In genomic region chr16:21501223-21501868, GRCh38 we compare ENCODE assay signal across 8 cellular contexts.
DNase-seq lines count a peak whose midpoint lies in the region; ATAC-seq, FAIRE-seq and TF ChIP-seq lines count a peak whose summit lies in the region.
"Not testable (repeated sequence)": the region's sequence is repeated elsewhere in the genome, so short reads cannot be mapped to it uniquely, and the experiment has no call there.

No MANE protein-coding gene starts in this region.

- not testable (repeated sequence) for TF ChIP-seq CTCF in CD14-positive monocyte (IDR thresholded peaks at IDR 0.05); endothelial cell of umbilical vein (IDR thresholded peaks at IDR 0.05; ENCODE audit: extremely low read depth in 1 of 2, insufficient read depth in 1 of 2, low read depth in 1 of 2, low read length in 2 of 2)

- peak; percentile 43 for ATAC-seq in GM21423 (IDR thresholded peaks at IDR 0.05; ENCODE audit: unreplicated experiment)
- peak; percentile 48 for ATAC-seq in HG03439 (IDR thresholded peaks at IDR 0.05; ENCODE audit: unreplicated experiment)

- peaks cover 34% of the 10 kb centered on the region for H3K79me2 ChIP-seq in endothelial cell of umbilical vein (ENCODE audit: control insufficient read depth, insufficient read depth, low read length)

- not testable (repeated sequence) for H3K36me3 ChIP-seq in endothelial cell of umbilical vein (ENCODE audit: control insufficient read depth in 2 of 2, extremely low read depth in 1 of 2, insufficient read depth in 2 of 2, low read length in 2 of 2); mesodermal cell (ENCODE audit: control insufficient read depth, insufficient read depth, low read length)

- POLR2A ChIA-PET in endothelial cell of umbilical vein (lab: Charles Lee), result not testable (repeated sequence)

- dilution Hi-C loops in endothelial cell of umbilical vein (cut with MboI; ENCODE audit: extremely low pct_ligation_motif_present, low sequenced_read_pairs), result not testable (repeated sequence)

- H2AFZ ChIP-seq in endothelial cell of umbilical vein (ENCODE audit: low read depth, low read length), result not testable (repeated sequence)

- H3K4me3 Mint-ChIP-seq in CD14-positive monocyte, result peak overlapping the region; percentile 85 to 89

- H3K4me3 ChIP-seq in endothelial cell of umbilical vein (replicated peaks in 1 of 3; ENCODE audit: insufficient read depth in 1 of 3, low read depth in 1 of 3, low read length in 3 of 3) (peak overlapping the region; percentile 40 to 85 (median 48)), mesodermal cell (ENCODE audit: extremely low read depth, insufficient read depth, low read length, poor library complexity, severe bottlenecking) (peak overlapping the region; percentile 64)

- not testable (repeated sequence) for H3K9me1 ChIP-seq in endothelial cell of umbilical vein (replicated peaks; ENCODE audit: control insufficient read depth, extremely low read depth, insufficient read depth, low read length)

- H3K36me3 Mint-ChIP-seq in CD14-positive monocyte, result not testable (repeated sequence)

- H4K20me1 ChIP-seq in endothelial cell of umbilical vein (replicated peaks; ENCODE audit: control insufficient read depth, extremely low read depth, insufficient read depth, low read length), result not testable (repeated sequence)

- CTCF ChIA-PET in endothelial cell of umbilical vein (lab: Charles Lee), result not testable (repeated sequence)

- not testable (repeated sequence) for H3K27me3 Mint-ChIP-seq in CD14-positive monocyte (ENCODE audit: low read depth in 3 of 3)

- intact Hi-C loops in CD14-positive monocyte (cut with micrococcal nuclease); endothelial cell of umbilical vein (cut with micrococcal nuclease): not testable (repeated sequence)

- not testable (repeated sequence) for H3K4me2 ChIP-seq in endothelial cell of umbilical vein (ENCODE audit: insufficient read depth, low read length)

- BruUV-seq in endothelial cell of umbilical vein (replicated peaks; lab: Mats Ljungman, UMichigan), result not testable (repeated sequence)

- not testable (repeated sequence) for H3K9ac ChIP-seq in endothelial cell of umbilical vein (replicated peaks; ENCODE audit: extremely low read depth, insufficient read depth, low read length)

- not testable (repeated sequence) for H3K4me1 ChIP-seq in endothelial cell of umbilical vein (ENCODE audit: control insufficient read depth, extremely low read depth, insufficient read depth, low read length); mesodermal cell (ENCODE audit: control insufficient read depth, insufficient read depth, low read length, poor library complexity, severe bottlenecking)

- TF ChIP-seq POLR2A in endothelial cell of umbilical vein (IDR thresholded peaks at IDR 0.05; ENCODE audit: low read depth, low read length), result not testable (repeated sequence)

- H3K27ac Mint-ChIP-seq in CD14-positive monocyte, result peak overlapping the region; percentile 91 to 96 (median 95)

- H3K9me3 ChIP-seq in endothelial cell of umbilical vein (replicated peaks; ENCODE audit: control insufficient read depth, insufficient read depth, low read length); mesodermal cell (ENCODE audit: control insufficient read depth, low read length): not testable (repeated sequence)

- not testable (repeated sequence) for H3K9me3 Mint-ChIP-seq in CD14-positive monocyte

- H3K27me3 ChIP-seq in endothelial cell of umbilical vein (ENCODE audit: control insufficient read depth in 2 of 2, insufficient read depth in 2 of 2, low read length in 2 of 2), result not testable (repeated sequence)

- not testable (repeated sequence) for FAIRE-seq in RCC 7860 (lab: Jason Lieb, UNC); endothelial cell of umbilical vein (lab: Jason Lieb, UNC)

- peak; percentile 67 for DNase-seq in CD14-positive monocyte (ENCODE audit: low spot score)
- peak; percentile 27 for DNase-seq in RCC 7860 (ENCODE audit: low spot score)
- peak; percentile 81 to 86 for DNase-seq in activated T-cell treated with anti-CD3 and anti-CD28 coated beads, Interleukin-2, amount 50 U/mL, for 48 hours
- DNase-seq in endothelial cell of umbilical vein (ENCODE audit: low read depth, low spot score), result not testable (repeated sequence)
- peak in 2 of 3 donors; percentile 37 to 44 for DNase-seq in stimulated activated CD4-positive, alpha-beta T cell treated with anti-CD3 and anti-CD28 coated beads, TNF-alpha, amount 100 ng/mL, for 1 hour (ENCODE audit: low read depth in 3 of 3, low spot score in 1 of 3)

- H3K4me1 Mint-ChIP-seq in CD14-positive monocyte, result not testable (repeated sequence)

- WGBS in mesodermal cell (ENCODE audit: insufficient coverage in 2 of 2), 2 experiments, result 0 to 3% methylated on average over 2 to 14 of the region's 51 CpGs

- H3K27ac ChIP-seq in endothelial cell of umbilical vein (ENCODE audit: insufficient read depth, low read depth, low read length) (peak overlapping the region; percentile 32), mesodermal cell (ENCODE audit: low read depth, low read length, severe bottlenecking) (peak overlapping the region; percentile 90)
